1 cellular context compared by ENCODE assay signal in genomic region chr2:156930423-156930822, GRCh38.
TF ChIP-seq lines count a peak whose summit lies in the region.

No MANE protein-coding gene starts in this region.

TF ChIP-seq in GM23338, 12 proteins besides CTCF, POLR2A, EP300 and RAD21:
- no peak for TF ChIP-seq ZNF462 (CRISPR knock-in tag; IDR thresholded peaks at IDR 0.05)
- TF ChIP-seq JUNB (IDR thresholded peaks at IDR 0.05; ENCODE audit: unreplicated experiment), result no peak
- TF ChIP-seq REST (IDR thresholded peaks at IDR 0.05; ENCODE audit: unreplicated experiment), result no peak
- no peak for TF ChIP-seq EZH2phosphoT487 (IDR thresholded peaks at IDR 0.05; ENCODE audit: unreplicated experiment)
- TF ChIP-seq NANOG (IDR thresholded peaks at IDR 0.05; ENCODE audit: borderline replicate concordance), result no peak
- no peak for TF ChIP-seq ZNF114 (CRISPR knock-in tag; IDR thresholded peaks at IDR 0.05)
- TF ChIP-seq STAT1 (IDR thresholded peaks at IDR 0.05; ENCODE audit: unreplicated experiment), result no peak
